24 cellular contexts compared by ENCODE assay signal in genomic region chr1:248782311-248782887, GRCh38. TPM values are rescaled to one million over a fixed set of nuclear protein-coding genes. Genes with fewer than 3 reads are reported as not detected.
"Had no signal": no experiment of that assay in that cellular context is flagged by ENCODE, and none has a peak within 500 bp of the region (broad histone marks: within the 10 kb centered on the region; RNA-seq: fewer than 3 reads in every experiment).

No MANE protein-coding gene starts in this region.

- H3K27me3 ChIP-seq: right lobe of liver, spleen, testis, transverse colon had no signal

- DNase-seq: effector CD8-positive, alpha-beta T cell; foreskin melanocyte; heart left ventricle; hypothalamus; islet precursor cell; left ventricle myocardium inferior; lower lobe of right lung; naive B cell; psoas muscle; retina; right lobe of liver; spleen; stimulated activated CD4-positive, alpha-beta T cell treated with anti-CD3 and anti-CD28 coated beads, Interleukin-15, amount 100 ng/mL, for 24 hours; stimulated activated CD4-positive, alpha-beta T cell treated with anti-CD3 and anti-CD28 coated beads, Interleukin-1b, Interleukin-23, amount 100 ng/mL, for 48 hours; stimulated activated CD4-positive, alpha-beta T cell treated with anti-CD3 and anti-CD28 coated beads, Interleukin-4, amount 100 ng/mL, for 24 hours; testis; transverse colon had no signal

- H3K4me3 ChIP-seq: coronary artery, heart left ventricle, left ventricle myocardium inferior, lower lobe of right lung, psoas muscle, right lobe of liver, spleen, testis, transverse colon had no signal

- H3K36me3 ChIP-seq: heart left ventricle, left ventricle myocardium inferior, lower lobe of right lung, right lobe of liver, spleen, transverse colon had no signal

- ATAC-seq: heart left ventricle; lower lobe of right lung; psoas muscle; right lobe of liver; stimulated activated memory B cell treated with anti-CD40 and anti-IgM and Interleukin-4, amounts not matched to agents 10 μg/mL and 1 μg/mL and 100 μg/mL, for 72 hours had no signal

- H3K27ac ChIP-seq: coronary artery, heart left ventricle, left ventricle myocardium inferior, lower lobe of right lung, psoas muscle, right lobe of liver, spleen, testis, transverse colon had no signal

- H3K9me3 ChIP-seq: lower lobe of right lung, psoas muscle, right lobe of liver, testis had no signal

RNA-seq across cellular contexts. Expression of gene LYPD8, which starts 26.8 kb away (rescaled TPM):
- total RNA-seq: chondrocyte, dermis microvascular lymphatic vessel endothelial cell, heart left ventricle, left ventricle myocardium inferior, lower lobe of right lung, mesothelial cell of epicardium, osteoblast, psoas muscle, right lobe of liver, ureter had no signal
